ENCODE assay signal across 8 cellular contexts in genomic region chr4:7761720-7762119, GRCh38.
A peak's percentile ranks its signal among the peaks of the same experiment; 100 is the strongest.
DNase-seq lines count a peak whose midpoint lies in the region; ATAC-seq and TF ChIP-seq lines count a peak whose summit lies in the region.

No MANE protein-coding gene starts in this region.

- H3K4me2 ChIP-seq in H9 (ENCODE audit: insufficient read depth, insufficient read length, low read length) (no peak overlapping the region), neuronal stem cell (ENCODE audit: insufficient read depth, low read length, poor library complexity, severe bottlenecking) (no peak overlapping the region)

- H2BK12ac ChIP-seq in H9 (ENCODE audit: insufficient read length, low read depth, low read length) (no peak overlapping the region), neuronal stem cell (ENCODE audit: low read length) (no peak overlapping the region)

- no peaks in the 10 kb centered on the region for H3K9me3 Mint-ChIP-seq in H9
- H3K9me3 Mint-ChIP-seq in activated T-cell treated with anti-CD3 and anti-CD28 coated beads, Interleukin-2, amount 50 U/mL, for 4 hours = no peaks in the 10 kb centered on the region

- WGBS in H9 (ENCODE audit: extremely low coverage, insufficient read length, low lambda C conversion rate) = no CpG with 5 or more reads among the region's 12 CpGs
- WGBS in neuronal stem cell (ENCODE audit: extremely low coverage in 2 of 2, insufficient read length in 2 of 2, insufficient replicate concordance in 1 of 2), 2 donors = no CpG with 5 or more reads among the region's 12 CpGs
- 10 to 15% methylated on average over 12 of the region's 12 CpGs for WGBS in tibial nerve, 2 donors

- no peak overlapping the region for H2BK120ac ChIP-seq in H9 (ENCODE audit: low read depth, low read length, poor library complexity, severe bottlenecking)
- no peak overlapping the region for H2BK120ac ChIP-seq in neuronal stem cell (ENCODE audit: low read depth, low read length)

- H2BK15ac ChIP-seq in H9 (ENCODE audit: low read depth, low read length) (no peak overlapping the region), neuronal stem cell (ENCODE audit: low read length) (peak overlapping the region; percentile 6)

- peak; percentile 21 for DNase-seq in EL
- DNase-seq in H9 = peak; percentile 80
- DNase-seq in NOMO-1 treated with DMSO at 0.1 percent for 48 hours (lab: John Stamatoyannopoulos, UW; ENCODE audit: unreplicated experiment) = peak; percentile 13
- peak; percentile 39 for DNase-seq in activated T-cell treated with anti-CD3 and anti-CD28 coated beads, Interleukin-2, amount 50 U/mL, for 4 hours
- peak; percentile 63 for DNase-seq in fibroblast of mammary gland (ENCODE audit: low read depth)
- peak; percentile 47 for DNase-seq in neuronal stem cell (ENCODE audit: low spot score)
- DNase-seq in tibial nerve (ENCODE audit: low spot score in 2 of 2) = peak; percentile 83 to 85
- no peak for DNase-seq in amniotic stem cell (lab: John Stamatoyannopoulos, UW)

- H3K9ac ChIP-seq in H9 (ENCODE audit: extremely low read depth, insufficient read length, low read length) (no peak overlapping the region), neuronal stem cell (ENCODE audit: low read depth, low read length, poor library complexity) (peak overlapping the region; percentile 12)

- no peaks in the 10 kb centered on the region for H3K79me2 ChIP-seq in H9 (ENCODE audit: insufficient read depth, low read length)

- H4K20me1 ChIP-seq in H9 (ENCODE audit: control insufficient read depth, insufficient read depth, insufficient read length) = no peaks in the 10 kb centered on the region

- H3K23me2 ChIP-seq in H9 (ENCODE audit: insufficient read length, low read depth, low read length, poor library complexity, severe bottlenecking) = no peaks in the 10 kb centered on the region

- H3K4me3 ChIP-seq in fibroblast of mammary gland (ENCODE audit: control insufficient read depth, low read depth, low read length) (no peak overlapping the region), neuronal stem cell (ENCODE audit: low read length in 2 of 2) (no peak overlapping the region), tibial nerve (no peak overlapping the region)

- peaks cover 0 to 4% (median 3%) of the 10 kb centered on the region in 3 experiments; a peak in 1 of 7 replicates for H3K36me3 Mint-ChIP-seq in H9 (ENCODE audit: insufficient read depth in 1 of 3, low read depth in 3 of 3)
- no peaks in the 10 kb centered on the region for H3K36me3 Mint-ChIP-seq in activated T-cell treated with anti-CD3 and anti-CD28 coated beads, Interleukin-2, amount 50 U/mL, for 4 hours (ENCODE audit: insufficient read depth)

- no peak overlapping the region for H3T11ph ChIP-seq in H9 (ENCODE audit: low read length)

- TF ChIP-seq CTCF in H9 (conservative IDR thresholded peaks at IDR 0.05) (peak; percentile 87), fibroblast of mammary gland (conservative IDR thresholded peaks at IDR 0.05; ENCODE audit: control insufficient read depth, insufficient read depth, low read depth, low read length) (peak; percentile 66), tibial nerve (IDR thresholded peaks at IDR 0.05) (peak; percentile 61 to 89 (median 82))

- H3K36me3 ChIP-seq in neuronal stem cell (replicated peaks in 1 of 2; ENCODE audit: control insufficient read depth in 2 of 2, insufficient read depth in 2 of 2, low read length in 2 of 2) (peaks cover 2 to 3% of the 10 kb centered on the region in 2 donors), tibial nerve (peaks cover 0 to 52% (median 0%) of the 10 kb centered on the region in 3 donors)

- H3K27me3 ChIP-seq in H9 (ENCODE audit: insufficient read depth, low read length) (no peaks in the 10 kb centered on the region), neuronal stem cell (ENCODE audit: control insufficient read depth in 3 of 3, insufficient read depth in 3 of 3, low read depth in 1 of 3, low read length in 3 of 3) (peaks cover 0 to 3% (median 0%) of the 10 kb centered on the region in 3 experiments), tibial nerve (no peaks in the 10 kb centered on the region)

- H3K9me3 ChIP-seq in H9 (ENCODE audit: control insufficient read depth, low read depth, low read length) = no peaks in the 10 kb centered on the region
- no peaks in the 10 kb centered on the region for H3K9me3 ChIP-seq in neuronal stem cell (replicated peaks in 1 of 2; ENCODE audit: control insufficient read depth in 2 of 2, insufficient read depth in 1 of 2, low read depth in 1 of 2, low read length in 2 of 2)
- no peaks in the 10 kb centered on the region for H3K9me3 ChIP-seq in tibial nerve

- H2AK5ac ChIP-seq in H9 (ENCODE audit: insufficient read length, low read length) (no peak overlapping the region), neuronal stem cell (ENCODE audit: low read depth, low read length) (peak overlapping the region; percentile 28)

- peak; percentile 44 to 63 for ATAC-seq in activated T-cell treated with anti-CD3 and anti-CD28 coated beads, Interleukin-2, amount 50 U/mL, for 4 hours

- H2BK5ac ChIP-seq in H9 (ENCODE audit: insufficient read length, low read length) = no peak overlapping the region
- H2BK5ac ChIP-seq in neuronal stem cell (ENCODE audit: low read length) = no peak overlapping the region

- H3K4me1 ChIP-seq in H9 (ENCODE audit: insufficient read depth, low read length) (no peaks in the 10 kb centered on the region), neuronal stem cell (ENCODE audit: control insufficient read depth in 2 of 2, insufficient read depth in 1 of 2, low read depth in 1 of 2, low read length in 2 of 2) (peaks cover 9 to 17% of the 10 kb centered on the region in 2 donors), tibial nerve (peaks cover 0 to 16% (median 5%) of the 10 kb centered on the region in 4 donors)

- H3K14ac ChIP-seq in H9 (ENCODE audit: insufficient read depth, low read length) = no peak overlapping the region; the same call in 1 of the 2 replicates
- no peak overlapping the region for H3K14ac ChIP-seq in neuronal stem cell (ENCODE audit: low read length)

- H2AFZ ChIP-seq in H9 (ENCODE audit: low read length) (no peak overlapping the region), neuronal stem cell (ENCODE audit: low read length) (no peak overlapping the region)

- H2BK20ac ChIP-seq in H9 (ENCODE audit: low read depth, low read length, poor library complexity, severe bottlenecking) = no peak overlapping the region

- H3K4ac ChIP-seq in H9 (ENCODE audit: low read depth, low read length) (no peak overlapping the region), neuronal stem cell (ENCODE audit: low read length) (no peak overlapping the region)

- H4K91ac ChIP-seq in H9 (ENCODE audit: insufficient read length, low read depth, low read length) = no peak overlapping the region
- no peak overlapping the region for H4K91ac ChIP-seq in neuronal stem cell (ENCODE audit: low read depth, low read length, poor library complexity)

- H4K8ac ChIP-seq in H9 (replicated peaks; ENCODE audit: insufficient read length, low read depth, low read length) = no peak overlapping the region
- H4K8ac ChIP-seq in neuronal stem cell (ENCODE audit: low read depth, low read length) = no peak overlapping the region

- no peaks in the 10 kb centered on the region for H3K27me3 Mint-ChIP-seq in H9 (ENCODE audit: low read depth)
- H3K27me3 Mint-ChIP-seq in activated T-cell treated with anti-CD3 and anti-CD28 coated beads, Interleukin-2, amount 50 U/mL, for 4 hours (ENCODE audit: low read depth) = no peaks in the 10 kb centered on the region

- TF ChIP-seq EP300 in tibial nerve (IDR thresholded peaks at IDR 0.05) = peak in 1 of 2 donors; percentile 8

- H3K23ac ChIP-seq in H9 (ENCODE audit: insufficient read length, low read depth, low read length) = no peak overlapping the region
- H3K23ac ChIP-seq in neuronal stem cell (ENCODE audit: low read depth, low read length, poor library complexity) = no peak overlapping the region

- no peak overlapping the region for H3K27ac ChIP-seq in H9 (ENCODE audit: insufficient read length, low read depth, low read length)
- H3K27ac ChIP-seq in neuronal stem cell (replicated peaks; ENCODE audit: low read length) = no peak overlapping the region
- H3K27ac ChIP-seq in tibial nerve = peak overlapping the region in 2 of 4 donors; percentile 18 to 47

- peaks cover 8 to 15% of the 10 kb centered on the region in 2 experiments; a peak in 2 of 4 replicates for H3K4me1 Mint-ChIP-seq in H9
- H3K4me1 Mint-ChIP-seq in activated T-cell treated with anti-CD3 and anti-CD28 coated beads, Interleukin-2, amount 50 U/mL, for 4 hours (ENCODE audit: low read depth) = peaks cover 31% of the 10 kb centered on the region

- no peak overlapping the region for H3K4me3 Mint-ChIP-seq in H9
- H3K4me3 Mint-ChIP-seq in activated T-cell treated with anti-CD3 and anti-CD28 coated beads, Interleukin-2, amount 50 U/mL, for 4 hours = no peak overlapping the region

- H4K5ac ChIP-seq in H9 (ENCODE audit: insufficient read length, low read depth, low read length) = no peak overlapping the region

- H3K18ac ChIP-seq in H9 (ENCODE audit: insufficient read length, low read depth, low read length) (no peak overlapping the region), neuronal stem cell (ENCODE audit: low read length) (no peak overlapping the region)

- H3K79me1 ChIP-seq in H9 (ENCODE audit: insufficient read depth, low read depth, low read length, poor library complexity, severe bottlenecking) (no peaks in the 10 kb centered on the region), neuronal stem cell (ENCODE audit: low read depth, low read length) (peaks cover 2% of the 10 kb centered on the region)

- no peak overlapping the region; a peak in 1 of 7 replicates for H3K27ac Mint-ChIP-seq in H9

- TF ChIP-seq POLR2A in tibial nerve (IDR thresholded peaks at IDR 0.05) = peak in 1 of 2 donors; percentile 17

- H3K56ac ChIP-seq in H9 (ENCODE audit: insufficient read length, low read depth, low read length) = no peak overlapping the region
